8 cellular contexts compared by ENCODE assay signal in the genomic region with DNA sequence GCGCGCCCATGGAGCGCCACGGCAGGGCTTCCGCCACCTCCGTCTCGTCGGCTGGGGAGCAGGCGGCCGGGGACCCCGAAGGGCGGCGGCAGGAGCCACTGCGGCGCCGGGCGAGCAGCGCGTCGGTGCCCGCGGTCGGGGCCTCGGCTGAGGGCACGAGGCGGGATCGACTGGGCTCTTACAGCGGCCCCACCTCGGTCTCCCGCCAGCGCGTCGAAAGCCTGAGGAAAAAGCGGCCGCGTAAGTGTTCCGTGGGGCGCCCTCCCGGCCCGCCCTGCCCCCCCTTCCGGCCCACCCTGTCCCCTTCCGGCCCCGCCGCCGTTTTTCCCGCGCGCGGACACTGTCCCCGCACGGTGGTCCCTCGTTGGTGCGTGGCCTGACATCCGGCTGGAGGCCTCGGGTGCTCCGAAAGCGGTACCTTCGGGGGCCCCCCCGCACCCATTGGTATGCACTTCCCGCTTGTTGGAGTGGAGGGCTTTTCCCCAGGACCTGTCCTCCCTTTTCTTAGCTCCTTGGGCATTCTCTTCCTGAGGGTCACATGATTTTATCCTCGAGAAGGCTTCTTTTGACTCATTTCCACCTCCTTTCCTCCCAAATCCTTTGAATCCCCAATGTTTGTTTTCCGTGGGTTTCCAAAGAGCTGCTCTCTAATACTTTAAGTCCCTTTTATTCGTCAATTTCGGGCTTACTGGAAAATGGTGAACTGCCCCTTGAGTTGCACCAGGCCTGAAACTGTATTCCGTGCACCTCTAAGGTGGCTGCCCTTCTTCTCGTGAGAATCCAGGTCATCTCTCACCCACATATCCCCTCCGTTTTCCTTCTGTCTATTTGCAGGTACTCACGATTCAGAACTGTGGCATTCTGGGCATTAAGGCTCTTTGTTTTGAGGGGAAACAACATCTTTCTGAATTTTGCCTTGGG. TPM values are rescaled to one million over a fixed set of nuclear protein-coding genes. Genes with fewer than 3 reads are reported as not detected.
A peak's percentile ranks its signal among the peaks of the same experiment; 100 is the strongest.
DNase-seq lines count a peak whose midpoint lies in the region; ATAC-seq and TF ChIP-seq lines count a peak whose summit lies in the region.

No MANE protein-coding gene starts in this region.

- no peaks in the 10 kb centered on the region for H3K9me3 ChIP-seq in KOPT-K1 (ENCODE audit: insufficient read depth, low read length, poor library complexity, severe bottlenecking)

- ATAC-seq in GM21390 (IDR thresholded peaks at IDR 0.05; ENCODE audit: unreplicated experiment) = peak; percentile 19
- peak in 1 of 2 donors; percentile 3 for ATAC-seq in naive B cell (ENCODE audit: low read depth in 2 of 2)

- H3K4me3 Mint-ChIP-seq in endothelial cell (ENCODE audit: unreplicated experiment) (peak overlapping the region; percentile 99), naive B cell (peak overlapping the region; percentile 97 to 100 (median 99))

- H3K27ac ChIP-seq in KOPT-K1 (ENCODE audit: low read depth, low read length, poor library complexity, severe bottlenecking) = peak overlapping the region; percentile 97

- H3K9me3 Mint-ChIP-seq in endothelial cell (ENCODE audit: unreplicated experiment) = no peaks in the 10 kb centered on the region
- peaks cover 0 to 2% (median 0%) of the 10 kb centered on the region in 7 donors for H3K9me3 Mint-ChIP-seq in naive B cell

- H3K4me1 Mint-ChIP-seq in endothelial cell (ENCODE audit: unreplicated experiment) = peaks cover 39% of the 10 kb centered on the region
- H3K4me1 Mint-ChIP-seq in naive B cell = peaks cover 53 to 73% (median 61%) of the 10 kb centered on the region in 3 donors

- H3K36me3 ChIP-seq in KOPT-K1 (ENCODE audit: insufficient read depth, low read length) = peaks cover 51% of the 10 kb centered on the region

- DNase-seq in Caki2 (ENCODE audit: low read depth) (peak; percentile 50), endothelial cell (ENCODE audit: low spot score) (peak; percentile 15), naive B cell (peak; percentile 31), superior temporal gyrus (ENCODE audit: extremely low spot score) (peak; percentile 54), OCI-M2 (lab: John Stamatoyannopoulos, UW; ENCODE audit: unreplicated experiment) (no peak)
- peak; percentile 25 to 30 for DNase-seq in activated CD4-positive, alpha-beta T cell treated with anti-CD3 and anti-CD28 coated beads, Interleukin-2, amount 50 U/mL, for 24 hours (ENCODE audit: low read depth in 1 of 2, low spot score in 1 of 2)

- H3K27ac Mint-ChIP-seq in endothelial cell (ENCODE audit: unreplicated experiment) = peak overlapping the region; percentile 98
- H3K27ac Mint-ChIP-seq in naive B cell = peak overlapping the region; percentile 94 to 100 (median 98)

- in situ Hi-C loops in Caki2 (cut with HindIII; ENCODE audit: low pct_unique_long_range_greater_than_20kb, low sequenced_read_pairs) = no loop called here

- H3K27me3 Mint-ChIP-seq in endothelial cell (ENCODE audit: unreplicated experiment) (peaks cover 22% of the 10 kb centered on the region), naive B cell (no peaks in the 10 kb centered on the region)

- no peak for TF ChIP-seq CTCF in endothelial cell (IDR thresholded peaks at IDR 0.05; ENCODE audit: unreplicated experiment)

- H3K36me3 Mint-ChIP-seq in endothelial cell (ENCODE audit: low read depth, unreplicated experiment) = peaks cover 16% of the 10 kb centered on the region
- peaks cover 5 to 7% of the 10 kb centered on the region in 2 donors for H3K36me3 Mint-ChIP-seq in naive B cell

RNA-seq across cellular contexts. Expression of gene PANK2, which starts 0.6 kb away (rescaled TPM):
- total RNA-seq in Caki2 (2014; rRNA removed; shearing (Covaris generic); ENCODE audit: low replicate concordance) = 48.8 TPM in 2 replicates
- total RNA-seq in endothelial cell (ENCODE audit: unreplicated experiment) = 53.7 TPM
- polyA plus RNA-seq in naive B cell (ENCODE audit: low read depth in 6 of 6) = 10 to 100 TPM; 34.8 to 57.7 (median 45.9) TPM

RNA-seq across cellular contexts. Expression of gene MAVS, which starts 43.1 kb away (rescaled TPM):
- total RNA-seq in Caki2 (2014; rRNA removed; shearing (Covaris generic); ENCODE audit: low replicate concordance) = 10.0 and 12.1 TPM in 2 replicates
- 111 TPM for total RNA-seq in endothelial cell (ENCODE audit: unreplicated experiment)
- 1 to 10 TPM; 2.6 to 9.9 (median 3.2) TPM for polyA plus RNA-seq in naive B cell (ENCODE audit: low read depth in 6 of 6)
